Comparison of ENCODE assay signal across 12 cellular contexts in genomic region chr15:31222769-31223345, GRCh38.
DNase-seq lines count a peak whose midpoint lies in the region; ATAC-seq and TF ChIP-seq lines count a peak whose summit lies in the region.
"Had no signal": no experiment of that assay in that cellular context is flagged by ENCODE, and none has a peak within 500 bp of the region (broad histone marks: within the 10 kb centered on the region; RNA-seq: fewer than 3 reads in every experiment).

No MANE protein-coding gene starts in this region.

- no peak overlapping the region for H3K27ac Mint-ChIP-seq in glutamatergic neuron (ENCODE audit: unreplicated experiment)
- no peak overlapping the region for H3K27ac Mint-ChIP-seq in activated T-helper 1 cell treated with anti-CD3 and anti-CD28 coated beads, Interleukin-12 subunit alpha, Interleukin-12 subunit beta, Interleukin-2, Interleukin-4 antibody, amounts not matched to agents 30 ng/mL and 10 ng/mL and 1 ng/mL, durations not matched to agents 14 hours and 24 hours and 36 hours
- H3K27ac Mint-ChIP-seq: activated naive CD8-positive, alpha-beta T cell treated with anti-CD3 and anti-CD28 coated beads for 36 hours; HFFc6 had no signal

- peaks cover 4% of the 10 kb centered on the region for H3K9me3 Mint-ChIP-seq in glutamatergic neuron (ENCODE audit: unreplicated experiment)
- no peaks in the 10 kb centered on the region for H3K9me3 Mint-ChIP-seq in activated T-helper 1 cell treated with anti-CD3 and anti-CD28 coated beads, Interleukin-12 subunit alpha, Interleukin-12 subunit beta, Interleukin-2, Interleukin-4 antibody, amounts not matched to agents 30 ng/mL and 10 ng/mL and 1 ng/mL, durations not matched to agents 14 hours and 24 hours and 36 hours
- H3K9me3 Mint-ChIP-seq: activated naive CD8-positive, alpha-beta T cell treated with anti-CD3 and anti-CD28 coated beads for 36 hours; CD8-positive, alpha-beta memory T cell had no signal

- intact Hi-C loops in left ventricle myocardium inferior (cut with micrococcal nuclease), result loop anchor here (10.0 kb wide), 1 partner anchor 92 kb away; no protein-coding TSS in a partner anchor
- intact Hi-C loops in upper lobe of right lung (cut with DNase I), result no loop called here
- intact Hi-C loops in activated T-helper 1 cell treated with anti-CD3 and anti-CD28 coated beads, Interleukin-12 subunit alpha, Interleukin-12 subunit beta, Interleukin-2, Interleukin-4 antibody, amounts not matched to agents 30 ng/mL and 10 ng/mL and 1 ng/mL, durations not matched to agents 14 hours and 24 hours and 36 hours (cut with micrococcal nuclease), result no loop called here

- no peak for TF ChIP-seq CTCF in left ventricle myocardium inferior (IDR thresholded peaks at IDR 0.05; ENCODE audit: borderline replicate concordance)
- TF ChIP-seq CTCF in right atrium auricular region (IDR thresholded peaks at IDR 0.05), result no peak
- no peak for TF ChIP-seq CTCF in NB4 (IDR thresholded peaks at IDR 0.05; ENCODE audit: low read depth, low read length)
- TF ChIP-seq CTCF in upper lobe of right lung (IDR thresholded peaks at IDR 0.05), result no peak
- TF ChIP-seq CTCF in glutamatergic neuron (IDR thresholded peaks at IDR 0.05; ENCODE audit: partially characterized antibody, unreplicated experiment), result no peak

- DNase-seq in left ventricle myocardium inferior (no peak), right atrium auricular region (ENCODE audit: low spot score) (no peak), NB4 (ENCODE audit: low read depth) (peak; percentile 48), upper lobe of right lung (no peak), glutamatergic neuron (no peak), NCI-H524 treated with DMSO at 0.1 percent for 48 hours (lab: John Stamatoyannopoulos, UW) (no peak)
- DNase-seq in activated T-helper 1 cell treated with anti-CD3 and anti-CD28 coated beads, Interleukin-12 subunit alpha, Interleukin-12 subunit beta, Interleukin-2, Interleukin-4 antibody, amounts not matched to agents 30 ng/mL and 10 ng/mL and 1 ng/mL, durations not matched to agents 14 hours and 24 hours and 36 hours (ENCODE audit: low spot score), result no peak
- DNase-seq: activated naive CD8-positive, alpha-beta T cell treated with anti-CD3 and anti-CD28 coated beads for 36 hours; CD8-positive, alpha-beta memory T cell; HFFc6; NCI-H1105 treated with DMSO at 0.1 percent for 48 hours had no signal

- H3K27me3 ChIP-seq in left ventricle myocardium inferior (ENCODE audit: low read depth) (no peaks in the 10 kb centered on the region), right atrium auricular region (no peaks in the 10 kb centered on the region), upper lobe of right lung (no peaks in the 10 kb centered on the region)

- H3K4me3 ChIP-seq in left ventricle myocardium inferior, result no peak overlapping the region
- H3K4me3 ChIP-seq in right atrium auricular region, result no peak overlapping the region
- H3K4me3 ChIP-seq in NB4 (ENCODE audit: low read depth, low read length), result no peak overlapping the region
- H3K4me3 ChIP-seq in upper lobe of right lung, result no peak overlapping the region

- H3K4me1 ChIP-seq in left ventricle myocardium inferior, result peaks cover 35% of the 10 kb centered on the region
- peaks cover 0 to 13% of the 10 kb centered on the region in 2 donors for H3K4me1 ChIP-seq in right atrium auricular region
- peaks cover 22% of the 10 kb centered on the region for H3K4me1 ChIP-seq in upper lobe of right lung

- H3K36me3 Mint-ChIP-seq in glutamatergic neuron (ENCODE audit: unreplicated experiment), result no peaks in the 10 kb centered on the region
- no peaks in the 10 kb centered on the region for H3K36me3 Mint-ChIP-seq in activated T-helper 1 cell treated with anti-CD3 and anti-CD28 coated beads, Interleukin-12 subunit alpha, Interleukin-12 subunit beta, Interleukin-2, Interleukin-4 antibody, amounts not matched to agents 30 ng/mL and 10 ng/mL and 1 ng/mL, durations not matched to agents 14 hours and 24 hours and 36 hours (ENCODE audit: low read depth)
- H3K36me3 Mint-ChIP-seq: activated naive CD8-positive, alpha-beta T cell treated with anti-CD3 and anti-CD28 coated beads for 36 hours had no signal

- no peak for TF ChIP-seq POLR2A in NB4 (IDR thresholded peaks at IDR 0.05; ENCODE audit: extremely low read depth, insufficient read length)

- ATAC-seq in esophagus mucosa (peak; percentile 7), upper lobe of right lung (peak; percentile 34)

- H3K4me1 Mint-ChIP-seq in glutamatergic neuron (ENCODE audit: low read depth, unreplicated experiment), result peaks cover 26% of the 10 kb centered on the region
- H3K4me1 Mint-ChIP-seq in activated T-helper 1 cell treated with anti-CD3 and anti-CD28 coated beads, Interleukin-12 subunit alpha, Interleukin-12 subunit beta, Interleukin-2, Interleukin-4 antibody, amounts not matched to agents 30 ng/mL and 10 ng/mL and 1 ng/mL, durations not matched to agents 14 hours and 24 hours and 36 hours (ENCODE audit: low read depth), result peaks cover 22% of the 10 kb centered on the region

- H3K27ac ChIP-seq in left ventricle myocardium inferior (replicated peaks) (peak overlapping the region; percentile 63), right atrium auricular region (no peak overlapping the region), upper lobe of right lung (peak overlapping the region; percentile 71)

- H3K9me3 ChIP-seq in left ventricle myocardium inferior (replicated peaks), result no peaks in the 10 kb centered on the region
- H3K9me3 ChIP-seq in right atrium auricular region, result no peaks in the 10 kb centered on the region
- no peaks in the 10 kb centered on the region for H3K9me3 ChIP-seq in upper lobe of right lung

- H3K36me3 ChIP-seq in left ventricle myocardium inferior, result no peaks in the 10 kb centered on the region
- H3K36me3 ChIP-seq in right atrium auricular region, result no peaks in the 10 kb centered on the region
- H3K36me3 ChIP-seq in upper lobe of right lung, result no peaks in the 10 kb centered on the region

- H3K4me3 Mint-ChIP-seq in glutamatergic neuron (ENCODE audit: unreplicated experiment), result no peak overlapping the region
- H3K4me3 Mint-ChIP-seq in activated T-helper 1 cell treated with anti-CD3 and anti-CD28 coated beads, Interleukin-12 subunit alpha, Interleukin-12 subunit beta, Interleukin-2, Interleukin-4 antibody, amounts not matched to agents 30 ng/mL and 10 ng/mL and 1 ng/mL, durations not matched to agents 14 hours and 24 hours and 36 hours, result no peak overlapping the region
- H3K4me3 Mint-ChIP-seq: activated naive CD8-positive, alpha-beta T cell treated with anti-CD3 and anti-CD28 coated beads for 36 hours had no signal

- peaks cover 10% of the 10 kb centered on the region for H3K27me3 Mint-ChIP-seq in glutamatergic neuron (ENCODE audit: unreplicated experiment)
- no peaks in the 10 kb centered on the region for H3K27me3 Mint-ChIP-seq in activated T-helper 1 cell treated with anti-CD3 and anti-CD28 coated beads, Interleukin-12 subunit alpha, Interleukin-12 subunit beta, Interleukin-2, Interleukin-4 antibody, amounts not matched to agents 30 ng/mL and 10 ng/mL and 1 ng/mL, durations not matched to agents 14 hours and 24 hours and 36 hours (ENCODE audit: insufficient read depth)
- H3K27me3 Mint-ChIP-seq: activated naive CD8-positive, alpha-beta T cell treated with anti-CD3 and anti-CD28 coated beads for 36 hours had no signal

Comparison
In these comparisons a context has a peak if more than half of its experiments do, and no peak if none do; other contexts are left out.
1. H3K27ac ChIP-seq: peak in left ventricle myocardium inferior (single experiment) and upper lobe of right lung (single experiment); none in right atrium auricular region (0 of 2).